ENCODE assay signal across 7 cellular contexts in genomic region chr12:54418441-54419087, GRCh38.
DNase-seq lines count a peak whose midpoint lies in the region; ATAC-seq and TF ChIP-seq lines count a peak whose summit lies in the region.

No MANE protein-coding gene starts in this region.

- H3K27me3 ChIP-seq in layer of hippocampus (ENCODE audit: control insufficient read depth, insufficient read depth, low read length) (peaks cover 4% of the 10 kb centered on the region), stomach smooth muscle (ENCODE audit: control insufficient read depth in 1 of 2, insufficient read depth in 2 of 2, low read length in 2 of 2) (no peaks in the 10 kb centered on the region)

- H3K4me3 ChIP-seq in astrocyte of the cerebellum (ENCODE audit: low read depth, low read length) = peak overlapping the region; percentile 90
- H3K4me3 ChIP-seq in stomach smooth muscle (ENCODE audit: low read length in 2 of 2) = peak overlapping the region; percentile 85 to 97

- ATAC-seq in GM21576 (IDR thresholded peaks at IDR 0.05; ENCODE audit: unreplicated experiment) = no peak

- DNase-seq in HuH-7 (ENCODE audit: low spot score) (peak; percentile 40), astrocyte of the cerebellum (ENCODE audit: low read depth) (no peak), HPDE6-E6E7 (ENCODE audit: extremely low spot score) (no peak), CD1c-positive myeloid dendritic cell (ENCODE audit: extremely low spot score) (no peak)

- peaks cover 65% of the 10 kb centered on the region for H3K4me1 ChIP-seq in stomach smooth muscle (ENCODE audit: control insufficient read depth, insufficient read depth, low read length)

- H3K9me3 ChIP-seq in stomach smooth muscle (ENCODE audit: control insufficient read depth in 2 of 2, low read length in 2 of 2) = no peaks in the 10 kb centered on the region

- no peak for TF ChIP-seq CTCF in astrocyte of the cerebellum (IDR thresholded peaks at IDR 0.05; ENCODE audit: low read depth, low read length, missing control alignments)

- H3K9ac ChIP-seq in stomach smooth muscle (ENCODE audit: low read length in 2 of 2) = peak overlapping the region; percentile 90 to 97

- H3K27ac ChIP-seq in layer of hippocampus (ENCODE audit: low read depth, low read length) = peak overlapping the region; percentile 52
- H3K27ac ChIP-seq in stomach smooth muscle (ENCODE audit: low read length) = peak overlapping the region; percentile 93

- peaks cover 0 to 15% of the 10 kb centered on the region in 2 donors for H3K36me3 ChIP-seq in stomach smooth muscle (ENCODE audit: control insufficient read depth in 2 of 2, insufficient read depth in 2 of 2, low read length in 2 of 2)

- in situ Hi-C loops in astrocyte of the cerebellum (cut with HindIII; ENCODE audit: low sequenced_read_pairs) = no loop called here
